Comparison of ENCODE assay signal across 17 cellular contexts in the genomic region with DNA sequence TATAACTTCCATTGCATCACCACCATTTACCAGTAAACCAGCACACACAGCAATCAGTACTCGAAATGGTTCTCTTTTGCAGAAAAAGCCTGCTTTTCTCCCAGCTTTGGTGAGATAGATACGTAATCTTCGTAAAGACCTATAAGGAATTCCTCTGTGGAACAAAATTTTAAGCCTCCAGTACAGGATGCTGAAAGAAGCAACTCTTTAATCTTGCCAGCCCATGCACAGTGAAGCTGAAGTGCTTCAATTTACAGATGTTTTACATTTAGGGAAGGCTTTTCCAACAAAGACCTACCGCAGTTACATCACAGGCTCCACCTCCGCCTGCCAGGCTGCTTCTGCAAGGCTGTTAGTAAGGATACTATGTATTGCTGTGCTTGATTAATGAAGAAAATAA. TPM values are rescaled to one million over a fixed set of nuclear protein-coding genes. Genes with fewer than 3 reads are reported as not detected.
DNase-seq lines count a peak whose midpoint lies in the region; ATAC-seq and TF ChIP-seq lines count a peak whose summit lies in the region.
"Had no signal": no experiment of that assay in that cellular context is flagged by ENCODE, and none has a peak within 500 bp of the region (broad histone marks: within the 10 kb centered on the region; RNA-seq: fewer than 3 reads in every experiment).

No MANE protein-coding gene starts in this region.

- no peak for TF ChIP-seq POLR2A in gastrocnemius medialis (IDR thresholded peaks at IDR 0.05)

- in situ Hi-C loops in gastrocnemius medialis (cut with MboI; ENCODE audit: low sequenced_read_pairs in 4 of 4): no loop called here

- H3K27me3 ChIP-seq in H7 (ENCODE audit: control insufficient read depth, insufficient read depth, low read length) (peaks cover 59% of the 10 kb centered on the region), gastrocnemius medialis (no peaks in the 10 kb centered on the region)
- peaks cover 28 to 34% of the 10 kb centered on the region in 2 donors for H3K27me3 ChIP-seq in naive thymus-derived CD4-positive, alpha-beta T cell (ENCODE audit: control insufficient read depth in 2 of 2, insufficient read depth in 2 of 2, low read length in 2 of 2)

- peaks cover 0 to 5% (median 3%) of the 10 kb centered on the region in 5 donors for H3K36me3 Mint-ChIP-seq in naive thymus-derived CD4-positive, alpha-beta T cell
- H3K36me3 Mint-ChIP-seq: CD8-positive, alpha-beta T cell had no signal

- H3K4me1 Mint-ChIP-seq in naive thymus-derived CD4-positive, alpha-beta T cell: peaks cover 15 to 37% (median 20%) of the 10 kb centered on the region in 7 donors

- peak overlapping the region in 7 of 10 donors; percentile 2 to 94 (median 85) for H3K4me3 Mint-ChIP-seq in naive thymus-derived CD4-positive, alpha-beta T cell

- intact Hi-C loops in naive thymus-derived CD4-positive, alpha-beta T cell (cut with micrococcal nuclease): no loop called here
- intact Hi-C loops in gastrocnemius medialis (cut with DNase I; ENCODE audit: low total_unique reads): no loop called here

- ATAC-seq in naive thymus-derived CD4-positive, alpha-beta T cell: no peak
- ATAC-seq in GM19452 (IDR thresholded peaks at IDR 0.05; ENCODE audit: unreplicated experiment) (no peak), gastrocnemius medialis (no peak)
- ATAC-seq: CD8-positive, alpha-beta T cell had no signal

- TF ChIP-seq CTCF in gastrocnemius medialis (IDR thresholded peaks at IDR 0.05 in 4 of 5, conservative IDR thresholded peaks at IDR 0.05 in 1 of 5): no peak

- H3K27ac ChIP-seq in caudate nucleus (ENCODE audit: low read depth, low read length): peak overlapping the region; percentile 28
- H3K27ac ChIP-seq in naive thymus-derived CD4-positive, alpha-beta T cell (ENCODE audit: low read depth, low read length): no peak overlapping the region
- H3K27ac ChIP-seq in gastrocnemius medialis: no peak overlapping the region

- H3K9me3 ChIP-seq in naive thymus-derived CD4-positive, alpha-beta T cell (ENCODE audit: control insufficient read depth in 2 of 3, low read length in 3 of 3): no peaks in the 10 kb centered on the region
- no peaks in the 10 kb centered on the region for H3K9me3 ChIP-seq in gastrocnemius medialis

- CTCF ChIA-PET in naive thymus-derived CD4-positive, alpha-beta T cell (lab: Charles Lee): interaction anchor here (1.4 kb wide), 1 partner anchor 10 kb away, joined by 3 read pairs; no protein-coding TSS in a partner anchor

- H3K36me3 ChIP-seq in H7 (replicated peaks; ENCODE audit: control insufficient read depth, insufficient read depth, low read length) (no peaks in the 10 kb centered on the region), gastrocnemius medialis (no peaks in the 10 kb centered on the region)
- H3K36me3 ChIP-seq in naive thymus-derived CD4-positive, alpha-beta T cell (ENCODE audit: control insufficient read depth in 2 of 3, insufficient read depth in 3 of 3, low read length in 3 of 3): no peaks in the 10 kb centered on the region

- H3K27ac Mint-ChIP-seq in naive thymus-derived CD4-positive, alpha-beta T cell: peak overlapping the region in 1 of 9 donors; percentile 15
- H3K27ac Mint-ChIP-seq: CD8-positive, alpha-beta T cell; stimulated activated naive CD8-positive, alpha-beta T cell treated with anti-CD3 and anti-CD28 coated beads, Interleukin-15, Interleukin-2, amounts not matched to agents 100 ng/mL and 50 ng/mL, for 24 hours had no signal

- peak; percentile 3 for DNase-seq in AG08395 (ENCODE audit: low spot score)
- DNase-seq in H7: peak; percentile 21
- peak in 21 of 61 donors; percentile 6 to 84 (median 23) for DNase-seq in caudate nucleus (lab: John Stamatoyannopoulos, UW)
- DNase-seq in naive thymus-derived CD4-positive, alpha-beta T cell: no peak
- DNase-seq in mucosa of gallbladder (ENCODE audit: low spot score): no peak
- no peak for DNase-seq in gastrocnemius medialis
- no peak for DNase-seq in DMS114 treated with DMSO at 0.1 percent for 48 hours (lab: John Stamatoyannopoulos, UW; ENCODE audit: unreplicated experiment)
- DNase-seq: CD8-positive, alpha-beta T cell; hippocampal formation; NCI-H1930; NCI-H510A treated with DMSO at 0.1 percent for 48 hours; stimulated activated CD4-positive, alpha-beta T cell treated with anti-CD3 and anti-CD28 coated beads, Interleukin-1b, Interleukin-23, amount 100 ng/mL, for 48 hours; SW 1271 had no signal

- POLR2A ChIA-PET in naive thymus-derived CD4-positive, alpha-beta T cell (lab: Charles Lee): no interaction called here

- H3K4me1 ChIP-seq in naive thymus-derived CD4-positive, alpha-beta T cell (ENCODE audit: control insufficient read depth in 2 of 2, insufficient read depth in 2 of 2, low read length in 2 of 2): peaks cover 8 to 13% of the 10 kb centered on the region in 2 donors
- H3K4me1 ChIP-seq in gastrocnemius medialis: peaks cover 3 to 22% of the 10 kb centered on the region in 2 donors

- peaks cover 64 to 87% (median 79%) of the 10 kb centered on the region in 5 donors for H3K27me3 Mint-ChIP-seq in naive thymus-derived CD4-positive, alpha-beta T cell

- peaks cover 0 to 9% (median 4%) of the 10 kb centered on the region in 11 donors for H3K9me3 Mint-ChIP-seq in naive thymus-derived CD4-positive, alpha-beta T cell
- H3K9me3 Mint-ChIP-seq: CD8-positive, alpha-beta T cell; central memory CD8-positive, alpha-beta T cell; stimulated activated naive CD8-positive, alpha-beta T cell treated with anti-CD3 and anti-CD28 coated beads, Interleukin-15, Interleukin-2, amounts not matched to agents 100 ng/mL and 50 ng/mL, for 24 hours had no signal

- H3K4me3 ChIP-seq in H7 (ENCODE audit: insufficient read depth, low read depth, low read length): no peak overlapping the region
- H3K4me3 ChIP-seq in naive thymus-derived CD4-positive, alpha-beta T cell (ENCODE audit: low read length): no peak overlapping the region
- H3K4me3 ChIP-seq in gastrocnemius medialis: no peak overlapping the region

RNA-seq across cellular contexts. Expression of gene ELMOD1, which starts 1.9 kb away (rescaled TPM):
- 0.07 and 0.15 TPM in 2 replicates for total RNA-seq in H7 (2014; rRNA removed; shearing (Covaris generic))
- not detected for total RNA-seq in naive thymus-derived CD4-positive, alpha-beta T cell
- polyA plus RNA-seq in naive thymus-derived CD4-positive, alpha-beta T cell: not detected
- total RNA-seq in mucosa of gallbladder: not detected
- total RNA-seq in gastrocnemius medialis: 1 to 10 TPM in 3 of 4 donors, under 1 TPM in 1; 0.70 to 3.7 (median 1.6) TPM
- total RNA-seq: CD8-positive, alpha-beta T cell; osteocyte had no signal

RNA-seq across cellular contexts. Expression of gene ALKBH8, which starts 27.3 kb away (rescaled TPM):
- total RNA-seq in H7 (2014; rRNA removed; shearing (Covaris generic)): 5.3 and 7.0 TPM in 2 replicates
- total RNA-seq in naive thymus-derived CD4-positive, alpha-beta T cell: 10 to 100 TPM in 4 of 5 experiments, 1 to 10 TPM in 1; 9.5 to 19.1 (median 12.6) TPM
- 10 to 100 TPM in 1 of 2 donors, 1 to 10 TPM in 1; 9.4 to 11.6 TPM for polyA plus RNA-seq in naive thymus-derived CD4-positive, alpha-beta T cell
- total RNA-seq in mucosa of gallbladder (5.2 TPM), gastrocnemius medialis (1 to 10 TPM; 5.4 to 8.1 (median 6.6) TPM)

Comparison
In these comparisons a context has a peak if more than half of its experiments do, and no peak if none do; other contexts are left out.
1. DNase-seq: peak in AG08395 (single experiment) and H7 (single experiment); none in naive thymus-derived CD4-positive, alpha-beta T cell (0 of 9), mucosa of gallbladder (single experiment), gastrocnemius medialis (0 of 2) and DMS114 treated with DMSO at 0.1 percent for 48 hours (single experiment).